ENCODE assay signal across 14 cellular contexts in the genomic region with DNA sequence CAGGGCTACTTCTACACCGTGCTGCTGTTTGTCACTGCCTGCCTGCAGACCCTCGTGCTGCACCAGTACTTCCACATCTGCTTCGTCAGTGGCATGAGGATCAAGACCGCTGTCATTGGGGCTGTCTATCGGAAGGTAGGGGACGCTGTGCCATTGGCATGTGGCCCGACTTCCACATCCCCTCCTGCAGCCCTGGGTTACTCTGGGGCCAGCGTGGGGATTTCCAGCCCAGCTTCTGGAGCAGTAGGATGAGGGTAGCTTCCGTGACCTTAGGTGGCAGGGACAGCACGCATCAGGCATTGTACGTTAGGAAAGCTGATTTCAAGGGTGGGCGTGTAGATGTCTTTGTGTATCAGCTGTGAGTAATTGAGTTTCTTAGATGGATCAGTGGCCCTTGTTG.
A peak's percentile ranks its signal among the peaks of the same experiment; 100 is the strongest.
DNase-seq lines count a peak whose midpoint lies in the region; ATAC-seq, FAIRE-seq and TF ChIP-seq lines count a peak whose summit lies in the region.
"Had no signal": no experiment of that assay in that cellular context is flagged by ENCODE, and none has a peak within 500 bp of the region (broad histone marks: within the 10 kb centered on the region; RNA-seq: fewer than 3 reads in every experiment).

No MANE protein-coding gene starts in this region.

- in situ Hi-C loops in IMR-90 (cut with MboI; ENCODE audit: low sequenced_read_pairs) (no loop called here), GM12878 (cut with MboI) (no loop called here)

- peaks cover 4% of the 10 kb centered on the region; the same call in 1 of the 2 replicates for H3K4me1 ChIP-seq in IMR-90 (ENCODE audit: control insufficient read depth, insufficient read depth, low read length)
- no peaks in the 10 kb centered on the region for H3K4me1 ChIP-seq in GM12878 (ENCODE audit: control insufficient read depth, insufficient read depth, low read length)
- H3K4me1 ChIP-seq in trophoblast cell (ENCODE audit: control insufficient read depth in 1 of 2, insufficient read depth in 2 of 2, low read length in 2 of 2): peaks cover 9 to 13% of the 10 kb centered on the region in 2 experiments
- H3K4me1 ChIP-seq in spleen: peaks cover 0 to 24% (median 6%) of the 10 kb centered on the region in 6 donors
- H3K4me1 ChIP-seq: adrenal gland had no signal

- peaks cover 32% of the 10 kb centered on the region for H3K9me1 ChIP-seq in IMR-90 (ENCODE audit: insufficient read depth, low read length)

- H3K4ac ChIP-seq in IMR-90 (ENCODE audit: low read depth, low read length) (no peak overlapping the region), trophoblast cell (ENCODE audit: low read depth, low read length) (no peak overlapping the region)

- H3K23ac ChIP-seq in IMR-90 (ENCODE audit: low read depth, low read length) (no peak overlapping the region), trophoblast cell (ENCODE audit: low read length) (no peak overlapping the region)

- H3K4me3 ChIP-seq in IMR-90 (ENCODE audit: insufficient read depth, low read depth, low read length): no peak overlapping the region
- no peak overlapping the region for H3K4me3 ChIP-seq in GM12878
- no peak overlapping the region for H3K4me3 ChIP-seq in trophoblast cell (ENCODE audit: low read depth, low read length)
- H3K4me3 ChIP-seq in spleen: no peak overlapping the region
- H3K4me3 ChIP-seq: adrenal gland had no signal

- H2AFZ ChIP-seq in IMR-90 (replicated peaks; ENCODE audit: low read length, poor library complexity) (peak overlapping the region; percentile 56), GM12878 (ENCODE audit: control insufficient read depth, low read depth, low read length) (no peak overlapping the region), trophoblast cell (ENCODE audit: insufficient read depth, low read length, poor library complexity) (no peak overlapping the region)

- no TSS peak for BruUV-seq in IMR-90 (replicated peaks; lab: Mats Ljungman, UMichigan)
- no TSS peak for BruUV-seq in GM12878 (replicated peaks; lab: Mats Ljungman, UMichigan)

- TF ChIP-seq RAD21 in IMR-90 (IDR thresholded peaks at IDR 0.05; ENCODE audit: low read length) (no peak), GM12878 (IDR thresholded peaks at IDR 0.05; ENCODE audit: insufficient read depth, low read depth, low read length) (no peak)

- RAD21 ChIA-PET in GM12878 (lab: Charles Lee; ENCODE audit: unreplicated experiment): interaction anchor here (0.9 to 1.9 kb wide), 2 partner anchors 172 to 280 kb away, joined by 5 to 6 read pairs; no protein-coding TSS in a partner anchor

- no peak overlapping the region for H3K56ac ChIP-seq in IMR-90 (ENCODE audit: extremely low read depth, insufficient read depth, low read length)

- no peak overlapping the region for H3K4me2 ChIP-seq in IMR-90 (ENCODE audit: low read depth, low read length)
- no peak overlapping the region for H3K4me2 ChIP-seq in GM12878 (ENCODE audit: control insufficient read depth, insufficient read depth)
- no peak overlapping the region for H3K4me2 ChIP-seq in trophoblast cell (ENCODE audit: low read length)

- H3K36me3 ChIP-seq in IMR-90 (ENCODE audit: control insufficient read depth, insufficient read depth, low read length): peaks cover 87% of the 10 kb centered on the region
- peaks cover 36% of the 10 kb centered on the region in 2 experiments for H3K36me3 ChIP-seq in GM12878 (ENCODE audit: control insufficient read depth in 2 of 2, insufficient read depth in 2 of 2, low read length in 1 of 2)
- peaks cover 19 to 24% of the 10 kb centered on the region in 2 experiments for H3K36me3 ChIP-seq in trophoblast cell (ENCODE audit: control insufficient read depth in 1 of 2, insufficient read depth in 2 of 2, low read length in 2 of 2)
- H3K36me3 ChIP-seq in spleen: peaks cover 2 to 98% (median 69%) of the 10 kb centered on the region in 6 donors

- POLR2A ChIA-PET in IMR-90 (lab: Charles Lee; ENCODE audit: unreplicated experiment) (no interaction called here), GM12878 (lab: Charles Lee) (no interaction called here)

- H4K20me1 ChIP-seq in IMR-90 (ENCODE audit: insufficient read depth, low read length) (peaks cover 23% of the 10 kb centered on the region), GM12878 (ENCODE audit: control insufficient read depth, insufficient read depth) (no peaks in the 10 kb centered on the region)

- no peak overlapping the region for H3K27ac Mint-ChIP-seq in activated CD4-positive, alpha-beta T cell treated with anti-CD3 and anti-CD28 coated beads, Interleukin-2, amount 10 ng/mL, durations not matched to agents 24 days and 14 days

- no peak overlapping the region for H2BK120ac ChIP-seq in IMR-90 (ENCODE audit: low read depth, low read length)
- H2BK120ac ChIP-seq in trophoblast cell (ENCODE audit: insufficient read depth, low read length, poor library complexity): no peak overlapping the region

- dilution Hi-C loops in IMR-90 (cut with HindIII; ENCODE audit: low sequenced_read_pairs, unreplicated experiment): no loop called here

- H4K5ac ChIP-seq in IMR-90 (ENCODE audit: low read depth, low read length): no peak overlapping the region

- no peak overlapping the region for H4K91ac ChIP-seq in IMR-90 (ENCODE audit: insufficient read depth, low read depth, low read length)
- no peak overlapping the region for H4K91ac ChIP-seq in trophoblast cell (ENCODE audit: low read depth, low read length)

- no peaks in the 10 kb centered on the region for H3K79me2 ChIP-seq in GM12878 (ENCODE audit: control insufficient read depth, insufficient read depth, low read length)
- no peaks in the 10 kb centered on the region for H3K79me2 ChIP-seq in trophoblast cell (ENCODE audit: control insufficient read depth, insufficient read depth, low read length, poor library complexity)

- H2BK15ac ChIP-seq in IMR-90 (ENCODE audit: low read depth, low read length): no peak overlapping the region

- no peak overlapping the region for H3K18ac ChIP-seq in IMR-90 (ENCODE audit: low read depth, low read length)
- H3K18ac ChIP-seq in trophoblast cell (ENCODE audit: low read length): no peak overlapping the region

- FAIRE-seq in GM12878 (lab: Jason Lieb, UNC): no peak
- FAIRE-seq: GM12891 had no signal

- TF ChIP-seq POLR2A in IMR-90 (IDR thresholded peaks at IDR 0.05; ENCODE audit: low read depth, low read length): no peak
- TF ChIP-seq POLR2A in GM12878 (IDR thresholded peaks at IDR 0.05; ENCODE audit: low read depth, low read length): no peak
- TF ChIP-seq POLR2A in spleen (IDR thresholded peaks at IDR 0.05): no peak

- DNase-seq in activated CD4-positive, alpha-beta T cell treated with anti-CD3 and anti-CD28 coated beads, Interleukin-2, amount 10 ng/mL, durations not matched to agents 24 days and 14 days: peak; percentile 62
- DNase-seq in activated CD4-positive, alpha-beta T cell treated with anti-CD3 and anti-CD28 coated beads for 4 hours: no peak
- no peak for DNase-seq in IMR-90
- DNase-seq in GM12878 (ENCODE audit: low read depth, low spot score): no peak
- DNase-seq in trophoblast cell: peak; percentile 8 to 35
- DNase-seq in DMS53 treated with DMSO at 0.1 percent for 48 hours (lab: John Stamatoyannopoulos, UW; ENCODE audit: unreplicated experiment): no peak
- DNase-seq in spleen: no peak
- DNase-seq: adrenal gland; AML-193; effector memory CD8-positive, alpha-beta T cell; immature natural killer cell; NCI-H82 had no signal

- H3K4me3 Mint-ChIP-seq in activated CD4-positive, alpha-beta T cell treated with anti-CD3 and anti-CD28 coated beads, Interleukin-2, amount 10 ng/mL, durations not matched to agents 24 days and 14 days: no peak overlapping the region
- H3K4me3 Mint-ChIP-seq: effector memory CD8-positive, alpha-beta T cell; immature natural killer cell had no signal

- SMC1A ChIA-PET in GM12878 (lab: Charles Lee; ENCODE audit: uncharacterized antibody, unreplicated experiment): interaction anchor here (1.0 to 2.0 kb wide), 2 partner anchors 171 to 179 kb away, joined by 3 to 5 read pairs; no protein-coding TSS in a partner anchor

- H2BK12ac ChIP-seq in trophoblast cell (ENCODE audit: low read length): no peak overlapping the region

- H3K27me3 ChIP-seq in IMR-90 (ENCODE audit: control insufficient read depth, insufficient read depth, low read length) (no peaks in the 10 kb centered on the region), GM12878 (replicated peaks in 1 of 2; ENCODE audit: control insufficient read depth in 2 of 2, insufficient read depth in 2 of 2, low read length in 1 of 2) (no peaks in the 10 kb centered on the region), trophoblast cell (ENCODE audit: insufficient read depth, low read length) (no peaks in the 10 kb centered on the region), spleen (replicated peaks in 1 of 7) (no peaks in the 10 kb centered on the region)
- H3K27me3 ChIP-seq: adrenal gland had no signal

- TF ChIP-seq CTCF in IMR-90 (conservative IDR thresholded peaks at IDR 0.05; ENCODE audit: low read depth, low read length) (0 out of 2 replicates have a peak, but pooled peaks have one; percentile 13), GM12878 (IDR thresholded peaks at IDR 0.05 in 2 of 3, conservative IDR thresholded peaks at IDR 0.05 in 1 of 3; ENCODE audit: control insufficient read depth in 2 of 3, extremely low read depth in 1 of 3, insufficient read depth in 1 of 3, low read depth in 3 of 3, low read length in 3 of 3) (peak; percentile 16 to 44 (median 43); a peak in 4 of 6 replicates), spleen (IDR thresholded peaks at IDR 0.05 in 8 of 11, conservative IDR thresholded peaks at IDR 0.05 in 3 of 11) (peak in 4 of 11 experiments; percentile 22 to 42 (median 32))

- H3K4me1 Mint-ChIP-seq in activated CD4-positive, alpha-beta T cell treated with anti-CD3 and anti-CD28 coated beads, Interleukin-2, amount 10 ng/mL, durations not matched to agents 24 days and 14 days: peaks cover 17% of the 10 kb centered on the region

- no peak overlapping the region for H2AK5ac ChIP-seq in IMR-90 (ENCODE audit: low read depth, low read length)
- H2AK5ac ChIP-seq in trophoblast cell (ENCODE audit: low read length): no peak overlapping the region

- no peak overlapping the region for H4K12ac ChIP-seq in trophoblast cell (ENCODE audit: low read depth, low read length)

- CTCF ChIA-PET in IMR-90 (lab: Yijun Ruan, JAX) (interaction anchor here (0.8 kb wide), 1 partner anchor 14 kb away, joined by 3 read pairs; no protein-coding TSS in a partner anchor), GM12878 (lab: Yijun Ruan, JAX) (interaction anchor here (0.7 to 2.0 kb wide), 6 partner anchors 9 to 172 kb away, joined by 3 to 6 read pairs (median 4); no protein-coding TSS in a partner anchor)

- H3K36me3 Mint-ChIP-seq in activated CD4-positive, alpha-beta T cell treated with anti-CD3 and anti-CD28 coated beads, Interleukin-2, amount 10 ng/mL, durations not matched to agents 24 days and 14 days (ENCODE audit: low read depth): peaks cover 72% of the 10 kb centered on the region

- TF ChIP-seq EP300 in GM12878 (IDR thresholded peaks at IDR 0.05; ENCODE audit: borderline replicate concordance in 1 of 2, control insufficient read depth in 1 of 2, low read depth in 2 of 2, low read length in 2 of 2): no peak

- H3K9me3 ChIP-seq in IMR-90 (ENCODE audit: control insufficient read depth, insufficient read depth, low read length) (no peaks in the 10 kb centered on the region), GM12878 (replicated peaks; ENCODE audit: control insufficient read depth, insufficient read depth, low read length) (no peaks in the 10 kb centered on the region), trophoblast cell (ENCODE audit: insufficient read depth, low read depth, low read length) (no peaks in the 10 kb centered on the region), spleen (no peaks in the 10 kb centered on the region)
- H3K9me3 ChIP-seq: adrenal gland had no signal

- no peak overlapping the region; a peak in 1 of 4 replicates for H4K8ac ChIP-seq in IMR-90 (ENCODE audit: low read depth in 2 of 2, low read length in 2 of 2)
- H4K8ac ChIP-seq in trophoblast cell (ENCODE audit: low read depth, low read length): no peak overlapping the region

- intact Hi-C loops in activated CD4-positive, alpha-beta T cell treated with anti-CD3 and anti-CD28 coated beads, Interleukin-2, amount 10 ng/mL, durations not matched to agents 24 days and 14 days (cut with micrococcal nuclease): loop anchor here (5.0 kb wide), 1 partner anchor 94 kb away; no protein-coding TSS in a partner anchor
- intact Hi-C loops in IMR-90 (cut with micrococcal nuclease): no loop called here
- intact Hi-C loops in GM12878 (cut with micrococcal nuclease; ENCODE audit: unreplicated experiment): no loop called here
- intact Hi-C loops in spleen (cut with DNase I; ENCODE audit: low total_unique reads): no loop called here

- no peak overlapping the region for H2AK9ac ChIP-seq in IMR-90 (replicated peaks; ENCODE audit: low read depth, low read length, poor library complexity)

- WGBS in IMR-90 (ENCODE audit: extremely low coverage in 2 of 2, insufficient read length in 1 of 2), 2 experiments: 83% methylated on average over 5 of the region's 12 CpGs; no CpG with 5 or more reads in 1 of the 2 experiments
- WGBS in GM12878 (ENCODE audit: insufficient coverage, insufficient replicate concordance, low lambda C conversion rate, missing lambda C conversion rate): 71% methylated on average over 12 of the region's 12 CpGs
- no CpG with 5 or more reads among the region's 12 CpGs for WGBS in trophoblast cell (ENCODE audit: extremely low coverage, insufficient coverage, insufficient read length)
- 49 to 93% (median 85%) methylated on average over 8 to 12 of the region's 12 CpGs for WGBS in spleen, 5 donors

- no peaks in the 10 kb centered on the region for H3K27me3 Mint-ChIP-seq in activated CD4-positive, alpha-beta T cell treated with anti-CD3 and anti-CD28 coated beads, Interleukin-2, amount 10 ng/mL, durations not matched to agents 24 days and 14 days
- H3K27me3 Mint-ChIP-seq: effector memory CD8-positive, alpha-beta T cell had no signal

- H3K9ac ChIP-seq in IMR-90 (ENCODE audit: low read depth, low read length) (no peak overlapping the region), GM12878 (ENCODE audit: control insufficient read depth, insufficient read depth, low read length) (no peak overlapping the region), trophoblast cell (ENCODE audit: low read length) (no peak overlapping the region)

- ATAC-seq in IMR-90 (ENCODE audit: low read depth) (no peak), GM12878 (peak; percentile 44), GM21723 (IDR thresholded peaks at IDR 0.05; ENCODE audit: unreplicated experiment) (no peak)
- ATAC-seq: effector memory CD8-positive, alpha-beta T cell had no signal

- no peaks in the 10 kb centered on the region for H3K9me3 Mint-ChIP-seq in activated CD4-positive, alpha-beta T cell treated with anti-CD3 and anti-CD28 coated beads, Interleukin-2, amount 10 ng/mL, durations not matched to agents 24 days and 14 days
- H3K9me3 Mint-ChIP-seq: effector memory CD8-positive, alpha-beta T cell; immature natural killer cell had no signal

- no peak overlapping the region for H2BK20ac ChIP-seq in IMR-90 (ENCODE audit: low read depth, low read length)

- peaks cover 49 to 83% of the 10 kb centered on the region in 2 experiments for H3K79me1 ChIP-seq in IMR-90 (ENCODE audit: low read depth in 1 of 2, low read length in 2 of 2)
- H3K79me1 ChIP-seq in trophoblast cell (ENCODE audit: low read length): no peaks in the 10 kb centered on the region

- H2BK5ac ChIP-seq in IMR-90 (ENCODE audit: low read depth, low read length, poor library complexity, severe bottlenecking) (no peak overlapping the region), trophoblast cell (ENCODE audit: low read depth, low read length, poor library complexity) (no peak overlapping the region)

- H3K27ac ChIP-seq in IMR-90 (ENCODE audit: insufficient read depth, low read length) (no peak overlapping the region), GM12878 (ENCODE audit: control insufficient read depth, insufficient read depth) (no peak overlapping the region), trophoblast cell (ENCODE audit: low read depth, low read length) (no peak overlapping the region), spleen (peak overlapping the region in 1 of 8 donors; percentile 35)
- H3K27ac ChIP-seq: adrenal gland had no signal

- H3K14ac ChIP-seq in IMR-90 (replicated peaks; ENCODE audit: low read depth, low read length) (no peak overlapping the region), trophoblast cell (ENCODE audit: low read length) (no peak overlapping the region)

Comparison
In these comparisons a context has a peak if more than half of its experiments do, and no peak if none do; other contexts are left out.
1. DNase-seq: peak in activated CD4-positive, alpha-beta T cell treated with anti-CD3 and anti-CD28 coated beads, Interleukin-2, amount 10 ng/mL, durations not matched to agents 24 days and 14 days (single experiment) and trophoblast cell (2 of 2); none in activated CD4-positive, alpha-beta T cell treated with anti-CD3 and anti-CD28 coated beads for 4 hours (0 of 2), IMR-90 (single experiment), GM12878 (single experiment), DMS53 treated with DMSO at 0.1 percent for 48 hours (single experiment) and spleen (single experiment).